ENCODE assay signal across 25 cellular contexts in the genomic region with DNA sequence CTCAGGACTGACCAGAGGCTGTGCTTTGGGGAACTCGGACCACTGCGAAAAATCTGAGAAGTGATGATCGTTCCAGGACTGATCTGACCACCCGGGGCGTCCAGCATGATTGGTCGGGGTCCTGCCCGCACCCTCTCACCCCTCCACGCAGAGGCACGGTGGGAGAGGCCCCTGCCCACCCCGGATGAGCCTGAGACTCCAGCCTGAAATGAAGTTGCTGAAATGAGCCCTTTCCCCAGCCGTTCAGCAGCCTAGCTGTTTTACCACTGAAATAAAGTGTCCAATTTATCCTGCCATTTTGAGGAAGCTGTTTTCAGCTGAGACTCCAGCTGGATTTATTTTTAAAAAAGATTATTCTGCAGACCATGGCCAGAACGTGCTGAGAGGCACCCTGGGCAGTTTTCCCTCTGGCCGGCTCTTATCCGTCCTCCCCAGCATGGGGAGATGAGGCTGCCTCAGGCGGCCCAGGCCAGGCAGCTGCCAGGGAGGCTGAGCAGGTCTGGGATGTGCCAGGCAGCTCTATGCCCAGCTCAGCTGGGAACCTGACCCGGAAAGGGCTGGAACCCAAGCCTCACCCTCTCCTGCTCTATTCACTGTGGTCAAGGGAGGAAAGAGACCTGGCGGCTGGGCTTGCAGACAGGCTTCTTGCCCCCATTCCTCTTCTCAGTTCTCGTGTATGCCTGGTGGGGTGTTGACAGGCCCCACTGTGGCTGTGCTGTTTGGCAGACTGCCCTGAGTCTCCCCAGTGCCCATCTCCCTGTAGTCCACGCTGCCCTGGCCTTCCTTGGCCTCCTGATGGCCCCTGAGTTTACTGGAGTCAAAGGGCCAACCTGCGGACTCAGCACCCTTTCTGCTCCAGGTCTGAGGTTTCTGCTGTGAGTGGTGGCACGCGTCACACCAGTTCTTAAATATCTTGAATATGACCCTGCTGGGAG.
DNase-seq lines count a peak whose midpoint lies in the region; ATAC-seq and TF ChIP-seq lines count a peak whose summit lies in the region.
"Had no signal": no experiment of that assay in that cellular context is flagged by ENCODE, and none has a peak within 500 bp of the region (broad histone marks: within the 10 kb centered on the region; RNA-seq: fewer than 3 reads in every experiment).

No MANE protein-coding gene starts in this region.

- no peaks in the 10 kb centered on the region for H3K36me3 Mint-ChIP-seq in osteocyte (ENCODE audit: unreplicated experiment)
- H3K36me3 Mint-ChIP-seq in activated T-helper 2 cell treated with anti-CD3 and anti-CD28 coated beads, Interferon-gamma antibody, Interleukin-2, Interleukin-4, amounts not matched to agents 10 μg/mL and 5 μg/mL and 100 μg/mL, durations not matched to agents 14 hours and 24 hours and 36 hours (ENCODE audit: low read depth), result no peaks in the 10 kb centered on the region
- no peaks in the 10 kb centered on the region for H3K36me3 Mint-ChIP-seq in effector memory CD8-positive, alpha-beta T cell (ENCODE audit: insufficient read depth)
- H3K36me3 Mint-ChIP-seq: neural progenitor cell, T-cell, type B pancreatic cell had no signal

- no peak for TF ChIP-seq CTCF in HEK293 (tag by site-specific recombination; IDR thresholded peaks at IDR 0.05)
- no peak for TF ChIP-seq CTCF in esophagus muscularis mucosa (IDR thresholded peaks at IDR 0.05)
- TF ChIP-seq CTCF in osteocyte (IDR thresholded peaks at IDR 0.05), result no peak
- TF ChIP-seq CTCF in adrenal gland (IDR thresholded peaks at IDR 0.05), result no peak

- H3K4me3 Mint-ChIP-seq in osteocyte (ENCODE audit: unreplicated experiment), result no peak overlapping the region
- no peak overlapping the region for H3K4me3 Mint-ChIP-seq in activated T-helper 2 cell treated with anti-CD3 and anti-CD28 coated beads, Interferon-gamma antibody, Interleukin-2, Interleukin-4, amounts not matched to agents 10 μg/mL and 5 μg/mL and 100 μg/mL, durations not matched to agents 14 hours and 24 hours and 36 hours (ENCODE audit: low read depth)
- no peak overlapping the region for H3K4me3 Mint-ChIP-seq in effector memory CD8-positive, alpha-beta T cell
- H3K4me3 Mint-ChIP-seq: activated naive CD8-positive, alpha-beta T cell treated with anti-CD3 and anti-CD28 coated beads, Interleukin-2, amount 50 U/mL, for 24 hours; neural progenitor cell; T-cell; type B pancreatic cell had no signal

- H3K27me3 Mint-ChIP-seq in osteocyte (ENCODE audit: unreplicated experiment), result peaks cover 5% of the 10 kb centered on the region
- peaks cover 11% of the 10 kb centered on the region for H3K27me3 Mint-ChIP-seq in activated T-helper 2 cell treated with anti-CD3 and anti-CD28 coated beads, Interferon-gamma antibody, Interleukin-2, Interleukin-4, amounts not matched to agents 10 μg/mL and 5 μg/mL and 100 μg/mL, durations not matched to agents 14 hours and 24 hours and 36 hours (ENCODE audit: low read depth)
- peaks cover 37 to 56% of the 10 kb centered on the region in 2 donors for H3K27me3 Mint-ChIP-seq in effector memory CD8-positive, alpha-beta T cell

- intact Hi-C loops in esophagus muscularis mucosa (cut with DNase I) (no loop called here), adrenal gland (cut with DNase I) (no loop called here)
- intact Hi-C loops in activated T-helper 2 cell treated with anti-CD3 and anti-CD28 coated beads, Interferon-gamma antibody, Interleukin-2, Interleukin-4, amounts not matched to agents 10 μg/mL and 5 μg/mL and 100 μg/mL, durations not matched to agents 14 hours and 24 hours and 36 hours (cut with micrococcal nuclease), result no loop called here

- CTCF ChIA-PET in HEK293 (lab: Yijun Ruan, JAX), result interaction anchor here (1.0 kb wide), 1 partner anchor 19 kb away, joined by 3 read pairs; no protein-coding TSS in a partner anchor

- H3K4me3 ChIP-seq in HEK293 (ENCODE audit: low read depth, low read length), result no peak overlapping the region
- no peak overlapping the region for H3K4me3 ChIP-seq in esophagus muscularis mucosa
- H3K4me3 ChIP-seq in adrenal gland, result no peak overlapping the region
- H3K4me3 ChIP-seq: BLaER1 treated with 17β-estradiol and CSF1 and Interleukin-3, amounts not matched to agents 10 nM and 100 nM; K562; neural progenitor cell; SJCRH30 had no signal

- no peaks in the 10 kb centered on the region for H3K9me3 Mint-ChIP-seq in osteocyte (ENCODE audit: unreplicated experiment)
- H3K9me3 Mint-ChIP-seq in activated T-helper 2 cell treated with anti-CD3 and anti-CD28 coated beads, Interferon-gamma antibody, Interleukin-2, Interleukin-4, amounts not matched to agents 10 μg/mL and 5 μg/mL and 100 μg/mL, durations not matched to agents 14 hours and 24 hours and 36 hours, result no peaks in the 10 kb centered on the region
- H3K9me3 Mint-ChIP-seq in effector memory CD8-positive, alpha-beta T cell, result no peaks in the 10 kb centered on the region
- H3K9me3 Mint-ChIP-seq: activated naive CD8-positive, alpha-beta T cell treated with anti-CD3 and anti-CD28 coated beads, Interleukin-2, amount 50 U/mL, for 24 hours; neural progenitor cell; T-cell; type B pancreatic cell had no signal

- DNase-seq in 8988T (peak; percentile 1), esophagus muscularis mucosa (ENCODE audit: extremely low spot score) (peak; percentile 64), osteocyte (ENCODE audit: extremely low spot score, unreplicated experiment) (peak; percentile 83), adrenal gland (no peak), T1000 (lab: John Stamatoyannopoulos, UW) (no peak)
- DNase-seq in activated T-helper 2 cell treated with anti-CD3 and anti-CD28 coated beads, Interferon-gamma antibody, Interleukin-2, Interleukin-4, amounts not matched to agents 10 μg/mL and 5 μg/mL and 100 μg/mL, durations not matched to agents 14 hours and 24 hours and 36 hours (ENCODE audit: low spot score), result no peak
- no peak for DNase-seq in effector memory CD8-positive, alpha-beta T cell
- DNase-seq: activated CD4-positive, alpha-beta T cell treated with anti-CD3 and anti-CD28 coated beads, Interleukin-2, amount 50 U/mL, for 48 hours; activated CD4-positive, CD25-positive, alpha-beta regulatory T cell; activated gamma-delta T cell treated with Interleukin-2 at 50 U/mL for 16 hours; activated naive CD8-positive, alpha-beta T cell treated with anti-CD3 and anti-CD28 coated beads, Interleukin-2, amount 50 U/mL, for 24 hours; cerebellar nuclear complex; DMS53; HCEC 1CT; kidney glomerular epithelial cell; NCI-H2081; NCI-H2227 treated with DMSO at 0.1 percent for 48 hours; NCI-H69; SJCRH30; T-cell had no signal

- H3K4me1 ChIP-seq in HEK293 (ENCODE audit: control insufficient read depth, insufficient read depth, low read length), result no peaks in the 10 kb centered on the region
- H3K4me1 ChIP-seq in esophagus muscularis mucosa, result no peaks in the 10 kb centered on the region
- no peaks in the 10 kb centered on the region for H3K4me1 ChIP-seq in adrenal gland (replicated peaks in 1 of 2)
- H3K4me1 ChIP-seq: BLaER1 treated with 17β-estradiol and CSF1 and Interleukin-3, amounts not matched to agents 10 nM and 100 nM; SJCRH30 had no signal

- H3K9me3 ChIP-seq in HEK293 (ENCODE audit: control insufficient read depth, insufficient read depth, low read depth, low read length) (no peaks in the 10 kb centered on the region), esophagus muscularis mucosa (no peaks in the 10 kb centered on the region), adrenal gland (replicated peaks in 1 of 3) (no peaks in the 10 kb centered on the region)
- H3K9me3 ChIP-seq: BLaER1 treated with 17β-estradiol and CSF1 and Interleukin-3, amounts not matched to agents 10 nM and 100 nM; SJCRH30 had no signal

- H3K36me3 ChIP-seq in HEK293 (ENCODE audit: control insufficient read depth in 2 of 2, insufficient read depth in 1 of 2, low read length in 2 of 2) (no peaks in the 10 kb centered on the region), esophagus muscularis mucosa (no peaks in the 10 kb centered on the region), adrenal gland (replicated peaks in 1 of 2) (no peaks in the 10 kb centered on the region)
- H3K36me3 ChIP-seq: BLaER1 treated with 17β-estradiol and CSF1 and Interleukin-3, amounts not matched to agents 10 nM and 100 nM; neural progenitor cell; SJCRH30 had no signal

- H3K4me1 Mint-ChIP-seq in osteocyte (ENCODE audit: unreplicated experiment), result no peaks in the 10 kb centered on the region
- H3K4me1 Mint-ChIP-seq in activated T-helper 2 cell treated with anti-CD3 and anti-CD28 coated beads, Interferon-gamma antibody, Interleukin-2, Interleukin-4, amounts not matched to agents 10 μg/mL and 5 μg/mL and 100 μg/mL, durations not matched to agents 14 hours and 24 hours and 36 hours (ENCODE audit: low read depth), result no peaks in the 10 kb centered on the region
- H3K4me1 Mint-ChIP-seq in effector memory CD8-positive, alpha-beta T cell (ENCODE audit: low read depth in 2 of 2), result no peaks in the 10 kb centered on the region
- H3K4me1 Mint-ChIP-seq: activated naive CD8-positive, alpha-beta T cell treated with anti-CD3 and anti-CD28 coated beads, Interleukin-2, amount 50 U/mL, for 24 hours; T-cell had no signal

- H3K27me3 ChIP-seq in esophagus muscularis mucosa (peaks cover 0 to 15% (median 0%) of the 10 kb centered on the region in 4 donors), adrenal gland (no peaks in the 10 kb centered on the region)
- H3K27me3 ChIP-seq: neural progenitor cell had no signal

- H3K27ac ChIP-seq in HEK293 (ENCODE audit: extremely low read depth, low read depth, low read length), result no peak overlapping the region
- no peak overlapping the region for H3K27ac ChIP-seq in esophagus muscularis mucosa (replicated peaks in 1 of 4)
- no peak overlapping the region for H3K27ac ChIP-seq in adrenal gland
- H3K27ac ChIP-seq: BLaER1 treated with 17β-estradiol and CSF1 and Interleukin-3, amounts not matched to agents 10 nM and 100 nM; neural progenitor cell; SJCRH30 had no signal

- no peak for ATAC-seq in effector memory CD8-positive, alpha-beta T cell (replicated peaks)
- ATAC-seq: activated naive CD8-positive, alpha-beta T cell treated with anti-CD3 and anti-CD28 coated beads, Interleukin-2, amount 50 U/mL, for 24 hours; K562; T-cell had no signal

- 66% methylated on average over 16 of the region's 22 CpGs for WGBS in esophagus muscularis mucosa
- WGBS in adrenal gland, 4 donors, result 66 to 73% (median 72%) methylated on average over 16 to 22 of the region's 22 CpGs

- no peak for TF ChIP-seq EP300 in esophagus muscularis mucosa (IDR thresholded peaks at IDR 0.05)

- POLR2A ChIA-PET in HEK293 (lab: Yijun Ruan, JAX), result no interaction called here

- no peak overlapping the region for H3K27ac Mint-ChIP-seq in osteocyte (ENCODE audit: unreplicated experiment)
- H3K27ac Mint-ChIP-seq in activated T-helper 2 cell treated with anti-CD3 and anti-CD28 coated beads, Interferon-gamma antibody, Interleukin-2, Interleukin-4, amounts not matched to agents 10 μg/mL and 5 μg/mL and 100 μg/mL, durations not matched to agents 14 hours and 24 hours and 36 hours, result no peak overlapping the region
- H3K27ac Mint-ChIP-seq in effector memory CD8-positive, alpha-beta T cell, result no peak overlapping the region
- H3K27ac Mint-ChIP-seq: activated naive CD8-positive, alpha-beta T cell treated with anti-CD3 and anti-CD28 coated beads, Interleukin-2, amount 50 U/mL, for 24 hours; T-cell; type B pancreatic cell had no signal

- TF ChIP-seq POLR2A in esophagus muscularis mucosa (IDR thresholded peaks at IDR 0.05; ENCODE audit: low read depth) (no peak), adrenal gland (IDR thresholded peaks at IDR 0.05) (no peak)

TF ChIP-seq in HEK293, 187 proteins besides CTCF, POLR2A, EP300 and RAD21 (continues in another document):
- TF ChIP-seq ZIC2 (tag by site-specific recombination; IDR thresholded peaks at IDR 0.05), result 0 out of 2 replicates have a peak, but pooled peaks have one; percentile 15

Comparison
In these comparisons a context has a peak if more than half of its experiments do, and no peak if none do; other contexts are left out.
1. DNase-seq: peak in 8988T (single experiment), esophagus muscularis mucosa (single experiment) and osteocyte (single experiment); none in activated T-helper 2 cell treated with anti-CD3 and anti-CD28 coated beads, Interferon-gamma antibody, Interleukin-2, Interleukin-4, amounts not matched to agents 10 μg/mL and 5 μg/mL and 100 μg/mL, durations not matched to agents 14 hours and 24 hours and 36 hours (single experiment), adrenal gland (0 of 7), T1000 (single experiment) and effector memory CD8-positive, alpha-beta T cell (0 of 3).